8 cellular contexts compared by ENCODE assay signal in the genomic region with DNA sequence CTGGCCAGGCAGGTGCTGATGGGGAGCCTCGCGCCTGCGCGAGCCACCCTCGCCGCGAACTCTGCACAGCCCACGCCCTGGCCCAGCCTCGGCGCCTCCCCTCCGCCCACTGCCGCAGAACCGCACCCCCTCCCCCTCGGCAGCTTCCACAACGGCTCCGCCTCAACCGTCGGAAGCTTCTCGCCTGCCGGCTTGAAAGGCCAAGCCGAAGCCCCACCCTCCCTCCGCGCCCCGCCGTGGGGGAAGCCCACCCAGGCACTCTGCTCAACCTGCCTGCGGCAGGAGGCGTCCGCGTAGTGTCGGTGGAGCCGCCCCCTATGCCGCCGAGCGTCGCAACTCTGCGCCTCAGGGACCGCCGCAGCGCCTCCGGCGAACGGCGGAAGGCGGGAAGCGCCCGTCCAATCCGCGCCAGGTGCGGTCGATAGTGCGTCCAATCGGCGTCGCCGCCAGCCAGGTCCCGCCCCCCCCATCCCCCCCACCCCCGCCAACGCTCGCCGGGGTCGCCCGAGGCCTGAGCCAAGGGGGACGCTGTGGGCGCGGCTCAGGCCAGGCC. TPM values are rescaled to one million over a fixed set of nuclear protein-coding genes. Genes with fewer than 3 reads are reported as not detected.
A peak's percentile ranks its signal among the peaks of the same experiment; 100 is the strongest.
DNase-seq lines count a peak whose midpoint lies in the region; ATAC-seq lines count a peak whose summit lies in the region.

A gene with protein sequence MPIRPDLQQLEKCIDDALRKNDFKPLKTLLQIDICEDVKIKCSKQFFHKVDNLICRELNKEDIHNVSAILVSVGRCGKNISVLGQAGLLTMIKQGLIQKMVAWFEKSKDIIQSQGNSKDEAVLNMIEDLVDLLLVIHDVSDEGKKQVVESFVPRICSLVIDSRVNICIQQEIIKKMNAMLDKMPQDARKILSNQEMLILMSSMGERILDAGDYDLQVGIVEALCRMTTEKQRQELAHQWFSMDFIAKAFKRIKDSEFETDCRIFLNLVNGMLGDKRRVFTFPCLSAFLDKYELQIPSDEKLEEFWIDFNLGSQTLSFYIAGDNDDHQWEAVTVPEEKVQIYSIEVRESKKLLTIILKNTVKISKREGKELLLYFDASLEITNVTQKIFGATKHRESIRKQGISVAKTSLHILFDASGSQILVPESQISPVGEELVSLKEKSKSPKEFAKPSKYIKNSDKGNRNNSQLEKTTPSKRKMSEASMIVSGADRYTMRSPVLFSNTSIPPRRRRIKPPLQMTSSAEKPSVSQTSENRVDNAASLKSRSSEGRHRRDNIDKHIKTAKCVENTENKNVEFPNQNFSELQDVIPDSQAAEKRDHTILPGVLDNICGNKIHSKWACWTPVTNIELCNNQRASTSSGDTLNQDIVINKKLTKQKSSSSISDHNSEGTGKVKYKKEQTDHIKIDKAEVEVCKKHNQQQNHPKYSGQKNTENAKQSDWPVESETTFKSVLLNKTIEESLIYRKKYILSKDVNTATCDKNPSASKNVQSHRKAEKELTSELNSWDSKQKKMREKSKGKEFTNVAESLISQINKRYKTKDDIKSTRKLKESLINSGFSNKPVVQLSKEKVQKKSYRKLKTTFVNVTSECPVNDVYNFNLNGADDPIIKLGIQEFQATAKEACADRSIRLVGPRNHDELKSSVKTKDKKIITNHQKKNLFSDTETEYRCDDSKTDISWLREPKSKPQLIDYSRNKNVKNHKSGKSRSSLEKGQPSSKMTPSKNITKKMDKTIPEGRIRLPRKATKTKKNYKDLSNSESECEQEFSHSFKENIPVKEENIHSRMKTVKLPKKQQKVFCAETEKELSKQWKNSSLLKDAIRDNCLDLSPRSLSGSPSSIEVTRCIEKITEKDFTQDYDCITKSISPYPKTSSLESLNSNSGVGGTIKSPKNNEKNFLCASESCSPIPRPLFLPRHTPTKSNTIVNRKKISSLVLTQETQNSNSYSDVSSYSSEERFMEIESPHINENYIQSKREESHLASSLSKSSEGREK (N-terminal part only) (minus strand): TSS at position 342 of the 553 bp plus-strand sequence. CDS start 11,224 bp downstream, outside the sequence.

- peaks cover 0 to 3% of the 10 kb centered on the region in 2 donors for H3K36me3 Mint-ChIP-seq in CD4-positive, alpha-beta memory T cell
- H3K36me3 Mint-ChIP-seq in effector memory CD8-positive, alpha-beta T cell (ENCODE audit: insufficient read depth): peaks cover 8% of the 10 kb centered on the region
- H3K36me3 Mint-ChIP-seq in stimulated activated effector memory CD8-positive, alpha-beta T cell treated with anti-CD3 and anti-CD28 coated beads, Interleukin-12 subunit alpha, Interleukin-12 subunit beta, amount 100 ng/mL, for 72 hours: peaks cover 6% of the 10 kb centered on the region

- H3K4me3 Mint-ChIP-seq in CD4-positive, alpha-beta memory T cell: peak within 1 kb of the TSS; percentile 75 to 85 (median 82)
- H3K4me3 Mint-ChIP-seq in effector memory CD8-positive, alpha-beta T cell: peak within 1 kb of the TSS; percentile 74 to 79
- H3K4me3 Mint-ChIP-seq in stimulated activated effector memory CD8-positive, alpha-beta T cell treated with anti-CD3 and anti-CD28 coated beads, Interleukin-12 subunit alpha, Interleukin-12 subunit beta, amount 100 ng/mL, for 72 hours: peak within 1 kb of the TSS; percentile 71

- no peaks in the 10 kb centered on the region for H3K27me3 ChIP-seq in CD4-positive, alpha-beta memory T cell (ENCODE audit: insufficient read depth, low read length)
- H3K27me3 ChIP-seq in mononuclear cell (ENCODE audit: insufficient read depth, low read length): no peaks in the 10 kb centered on the region

- ATAC-seq in HG03175 (IDR thresholded peaks at IDR 0.05; ENCODE audit: unreplicated experiment): peak; percentile 34
- ATAC-seq in effector memory CD8-positive, alpha-beta T cell (replicated peaks): peak; percentile 82
- peak; percentile 85 for ATAC-seq in stimulated activated effector memory CD8-positive, alpha-beta T cell treated with anti-CD3 and anti-CD28 coated beads, Interleukin-12 subunit alpha, Interleukin-12 subunit beta, amount 100 ng/mL, for 72 hours

- H3K27ac Mint-ChIP-seq in CD4-positive, alpha-beta memory T cell: peak within 1 kb of the TSS; percentile 42 to 87 (median 72)
- H3K27ac Mint-ChIP-seq in effector memory CD8-positive, alpha-beta T cell: peak within 1 kb of the TSS; percentile 46 to 71
- peak within 1 kb of the TSS; percentile 54 for H3K27ac Mint-ChIP-seq in stimulated activated effector memory CD8-positive, alpha-beta T cell treated with anti-CD3 and anti-CD28 coated beads, Interleukin-12 subunit alpha, Interleukin-12 subunit beta, amount 100 ng/mL, for 72 hours

- peak; percentile 49 to 78 (median 70) for DNase-seq in CD4-positive, alpha-beta memory T cell
- peak; percentile 52 for DNase-seq in activated CD4-positive, alpha-beta T cell treated with anti-CD3 and anti-CD28 coated beads, Interleukin-2, amount 50 U/mL, for 48 hours
- peak; percentile 48 to 67 (median 59) for DNase-seq in effector memory CD8-positive, alpha-beta T cell
- peak in 1 of 2 donors; percentile 47 for DNase-seq in stimulated activated effector memory CD8-positive, alpha-beta T cell treated with anti-CD3 and anti-CD28 coated beads, Interleukin-12 subunit alpha, Interleukin-12 subunit beta, amount 100 ng/mL, for 72 hours (ENCODE audit: low spot score in 2 of 2)
- DNase-seq in NCI-H69 (lab: John Stamatoyannopoulos, UW) (no peak), MV-4-11 (lab: John Stamatoyannopoulos, UW) (no peak)

- POLR2A ChIA-PET in CD4-positive, alpha-beta memory T cell (lab: Charles Lee; ENCODE audit: partially characterized antibody): interaction anchor here (1.1 to 1.7 kb wide), 2 partner anchors 11 to 123 kb away, joined by 5 to 6 read pairs; no protein-coding TSS in a partner anchor

- no peaks in the 10 kb centered on the region for H3K9me3 Mint-ChIP-seq in CD4-positive, alpha-beta memory T cell
- H3K9me3 Mint-ChIP-seq in effector memory CD8-positive, alpha-beta T cell: no peaks in the 10 kb centered on the region
- H3K9me3 Mint-ChIP-seq in stimulated activated effector memory CD8-positive, alpha-beta T cell treated with anti-CD3 and anti-CD28 coated beads, Interleukin-12 subunit alpha, Interleukin-12 subunit beta, amount 100 ng/mL, for 72 hours: no peaks in the 10 kb centered on the region

- H3K9me3 ChIP-seq in CD4-positive, alpha-beta memory T cell (ENCODE audit: control insufficient read depth in 1 of 2, low read length in 2 of 2): no peaks in the 10 kb centered on the region
- H3K9me3 ChIP-seq in mononuclear cell (ENCODE audit: low read depth, low read length): no peaks in the 10 kb centered on the region

- H3K4me1 Mint-ChIP-seq in CD4-positive, alpha-beta memory T cell: peaks cover 20 to 41% (median 30%) of the 10 kb centered on the region in 4 donors
- peaks cover 2 to 10% of the 10 kb centered on the region in 2 donors for H3K4me1 Mint-ChIP-seq in effector memory CD8-positive, alpha-beta T cell (ENCODE audit: low read depth in 2 of 2)
- H3K4me1 Mint-ChIP-seq in stimulated activated effector memory CD8-positive, alpha-beta T cell treated with anti-CD3 and anti-CD28 coated beads, Interleukin-12 subunit alpha, Interleukin-12 subunit beta, amount 100 ng/mL, for 72 hours: peaks cover 4% of the 10 kb centered on the region

- H3K4me3 ChIP-seq in CD4-positive, alpha-beta memory T cell (ENCODE audit: low read length in 2 of 2): peak within 1 kb of the TSS in 1 of 2 donors; percentile 69
- peak within 1 kb of the TSS; percentile 56 for H3K4me3 ChIP-seq in mononuclear cell (ENCODE audit: low read length)

- peaks cover 26% of the 10 kb centered on the region for H3K4me1 ChIP-seq in CD4-positive, alpha-beta memory T cell (ENCODE audit: insufficient read depth, low read length)
- H3K4me1 ChIP-seq in mononuclear cell (ENCODE audit: insufficient read depth, low read length): peaks cover 31% of the 10 kb centered on the region

- no peaks in the 10 kb centered on the region for H3K36me3 ChIP-seq in CD4-positive, alpha-beta memory T cell (ENCODE audit: insufficient read depth, low read length)

- intact Hi-C loops in CD4-positive, alpha-beta memory T cell (cut with micrococcal nuclease): no loop called here

- CTCF ChIA-PET in CD4-positive, alpha-beta memory T cell (lab: Charles Lee; ENCODE audit: partially characterized antibody): interaction anchor here (0.9 to 8.4 kb wide), 8 partner anchors 9 to 1954 kb away, joined by 3 to 120 read pairs (median 6); no protein-coding TSS in a partner anchor

- H3K27me3 Mint-ChIP-seq in CD4-positive, alpha-beta memory T cell: no peaks in the 10 kb centered on the region
- H3K27me3 Mint-ChIP-seq in effector memory CD8-positive, alpha-beta T cell: no peaks in the 10 kb centered on the region

- peak within 1 kb of the TSS; percentile 54 for H3K27ac ChIP-seq in CD4-positive, alpha-beta memory T cell (ENCODE audit: low read depth, low read length)

RNA-seq across cellular contexts. Expression of the gene that starts here (rescaled TPM):
- total RNA-seq in CD4-positive, alpha-beta memory T cell: 1 to 10 TPM; 4.0 to 5.4 TPM
- 1 to 10 TPM in 1 of 2 donors, under 1 TPM in 1; 0.91 to 1.6 TPM for polyA plus RNA-seq in CD4-positive, alpha-beta memory T cell
- 1.8 TPM for total RNA-seq in mononuclear cell

Comparison
In these comparisons a context has a peak if more than half of its experiments do, and no peak if none do; other contexts are left out.
1. DNase-seq: peak in CD4-positive, alpha-beta memory T cell (5 of 5), activated CD4-positive, alpha-beta T cell treated with anti-CD3 and anti-CD28 coated beads, Interleukin-2, amount 50 U/mL, for 48 hours (2 of 2) and effector memory CD8-positive, alpha-beta T cell (3 of 3); none in NCI-H69 (single experiment) and MV-4-11 (single experiment).
2. ATAC-seq: peak in every context shown above with its lines; median percentile 85 in stimulated activated effector memory CD8-positive, alpha-beta T cell treated with anti-CD3 and anti-CD28 coated beads, Interleukin-12 subunit alpha, Interleukin-12 subunit beta, amount 100 ng/mL, for 72 hours; 82 in effector memory CD8-positive, alpha-beta T cell; 34 in HG03175.
3. Peak in every context shown above with its lines, with median percentiles within 50 percentile points of each other: H3K27ac Mint-ChIP-seq and H3K4me3 Mint-ChIP-seq.